Comparison of ENCODE assay signal across 1 cellular context in genomic region chr6:7568021-7568420, GRCh38.
TF ChIP-seq lines count a peak whose summit lies in the region.

No MANE protein-coding gene starts in this region.

TF ChIP-seq in HepG2, 621 proteins besides CTCF, POLR2A, EP300 and RAD21:
- no peak for TF ChIP-seq KIAA2018 (CRISPR knock-in tag; IDR thresholded peaks at IDR 0.05; ENCODE audit: borderline replicate concordance)
- no peak for TF ChIP-seq ZNF576 (CRISPR knock-in tag; IDR thresholded peaks at IDR 0.05)
- no peak for TF ChIP-seq ZBTB33 (CRISPR knock-in tag; IDR thresholded peaks at IDR 0.05)
- no peak for TF ChIP-seq ZHX1 (CRISPR knock-in tag; IDR thresholded peaks at IDR 0.05; ENCODE audit: low read depth)
- no peak for TF ChIP-seq CAMTA2 (CRISPR knock-in tag; IDR thresholded peaks at IDR 0.05; ENCODE audit: borderline replicate concordance)
- TF ChIP-seq ZNF350 (CRISPR knock-in tag; IDR thresholded peaks at IDR 0.05; ENCODE audit: borderline replicate concordance, low read depth) = no peak
- TF ChIP-seq HHEX (CRISPR knock-in tag; IDR thresholded peaks at IDR 0.05) = no peak
- TF ChIP-seq ATF6 (CRISPR knock-in tag; conservative IDR thresholded peaks at IDR 0.05) = no peak
- TF ChIP-seq DNMT3B (CRISPR knock-in tag; conservative IDR thresholded peaks at IDR 0.05) = no peak
- TF ChIP-seq NFATC3 (CRISPR knock-in tag; IDR thresholded peaks at IDR 0.05) = no peak
- TF ChIP-seq PRMT3 (CRISPR knock-in tag; IDR thresholded peaks at IDR 0.05; ENCODE audit: borderline replicate concordance, low read depth) = no peak
- TF ChIP-seq ZNF251 (CRISPR knock-in tag; IDR thresholded peaks at IDR 0.05) = no peak
- no peak for TF ChIP-seq NFRKB (IDR thresholded peaks at IDR 0.05)
- no peak for TF ChIP-seq ARID5B (CRISPR knock-in tag; IDR thresholded peaks at IDR 0.05)
- no peak for TF ChIP-seq MIER2 (CRISPR knock-in tag; IDR thresholded peaks at IDR 0.05)
- TF ChIP-seq NFE2L1 (CRISPR knock-in tag; IDR thresholded peaks at IDR 0.05; ENCODE audit: borderline replicate concordance) = no peak
- no peak for TF ChIP-seq FOSL2 (CRISPR knock-in tag; IDR thresholded peaks at IDR 0.05)
